1 cellular context compared by ENCODE assay signal in the genomic region with DNA sequence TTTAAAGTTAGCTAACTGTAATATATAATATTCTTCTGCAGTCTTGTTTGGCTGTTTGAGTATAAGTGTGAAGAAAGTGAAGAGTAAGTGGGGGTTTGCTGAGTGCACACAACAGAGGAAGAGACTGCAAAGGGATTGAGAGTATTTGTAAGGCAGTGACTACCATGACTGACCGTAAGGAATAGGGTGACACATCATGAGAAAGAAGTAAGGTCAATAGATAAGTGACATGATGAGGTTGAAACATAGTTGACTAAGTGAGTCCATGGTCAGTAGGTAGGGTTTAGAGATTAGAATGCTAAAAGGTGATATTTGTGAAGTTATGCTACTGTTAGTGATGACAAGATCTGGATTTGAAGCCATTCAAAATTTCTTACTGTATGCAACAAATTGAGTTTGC.
TF ChIP-seq lines count a peak whose summit lies in the region.

No MANE protein-coding gene starts in this region.

TF ChIP-seq in K562, 482 proteins besides CTCF, POLR2A, EP300 and RAD21:
- TF ChIP-seq, protein P1, sequence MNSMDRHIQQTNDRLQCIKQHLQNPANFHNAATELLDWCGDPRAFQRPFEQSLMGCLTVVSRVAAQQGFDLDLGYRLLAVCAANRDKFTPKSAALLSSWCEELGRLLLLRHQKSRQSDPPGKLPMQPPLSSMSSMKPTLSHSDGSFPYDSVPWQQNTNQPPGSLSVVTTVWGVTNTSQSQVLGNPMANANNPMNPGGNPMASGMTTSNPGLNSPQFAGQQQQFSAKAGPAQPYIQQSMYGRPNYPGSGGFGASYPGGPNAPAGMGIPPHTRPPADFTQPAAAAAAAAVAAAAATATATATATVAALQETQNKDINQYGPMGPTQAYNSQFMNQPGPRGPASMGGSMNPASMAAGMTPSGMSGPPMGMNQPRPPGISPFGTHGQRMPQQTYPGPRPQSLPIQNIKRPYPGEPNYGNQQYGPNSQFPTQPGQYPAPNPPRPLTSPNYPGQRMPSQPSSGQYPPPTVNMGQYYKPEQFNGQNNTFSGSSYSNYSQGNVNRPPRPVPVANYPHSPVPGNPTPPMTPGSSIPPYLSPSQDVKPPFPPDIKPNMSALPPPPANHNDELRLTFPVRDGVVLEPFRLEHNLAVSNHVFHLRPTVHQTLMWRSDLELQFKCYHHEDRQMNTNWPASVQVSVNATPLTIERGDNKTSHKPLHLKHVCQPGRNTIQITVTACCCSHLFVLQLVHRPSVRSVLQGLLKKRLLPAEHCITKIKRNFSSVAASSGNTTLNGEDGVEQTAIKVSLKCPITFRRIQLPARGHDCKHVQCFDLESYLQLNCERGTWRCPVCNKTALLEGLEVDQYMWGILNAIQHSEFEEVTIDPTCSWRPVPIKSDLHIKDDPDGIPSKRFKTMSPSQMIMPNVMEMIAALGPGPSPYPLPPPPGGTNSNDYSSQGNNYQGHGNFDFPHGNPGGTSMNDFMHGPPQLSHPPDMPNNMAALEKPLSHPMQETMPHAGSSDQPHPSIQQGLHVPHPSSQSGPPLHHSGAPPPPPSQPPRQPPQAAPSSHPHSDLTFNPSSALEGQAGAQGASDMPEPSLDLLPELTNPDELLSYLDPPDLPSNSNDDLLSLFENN (IDR thresholded peaks at IDR 0.05; ENCODE audit: low read depth in 2 of 2, low read length in 2 of 2): no peak
- TF ChIP-seq HNRNPL (IDR thresholded peaks at IDR 0.05; ENCODE audit: low read depth, low read length): no peak
- TF ChIP-seq ZNF717 (CRISPR knock-in tag; IDR thresholded peaks at IDR 0.05): no peak
- no peak for TF ChIP-seq ZNF212 (CRISPR knock-in tag; IDR thresholded peaks at IDR 0.05)
- TF ChIP-seq, protein P2, sequence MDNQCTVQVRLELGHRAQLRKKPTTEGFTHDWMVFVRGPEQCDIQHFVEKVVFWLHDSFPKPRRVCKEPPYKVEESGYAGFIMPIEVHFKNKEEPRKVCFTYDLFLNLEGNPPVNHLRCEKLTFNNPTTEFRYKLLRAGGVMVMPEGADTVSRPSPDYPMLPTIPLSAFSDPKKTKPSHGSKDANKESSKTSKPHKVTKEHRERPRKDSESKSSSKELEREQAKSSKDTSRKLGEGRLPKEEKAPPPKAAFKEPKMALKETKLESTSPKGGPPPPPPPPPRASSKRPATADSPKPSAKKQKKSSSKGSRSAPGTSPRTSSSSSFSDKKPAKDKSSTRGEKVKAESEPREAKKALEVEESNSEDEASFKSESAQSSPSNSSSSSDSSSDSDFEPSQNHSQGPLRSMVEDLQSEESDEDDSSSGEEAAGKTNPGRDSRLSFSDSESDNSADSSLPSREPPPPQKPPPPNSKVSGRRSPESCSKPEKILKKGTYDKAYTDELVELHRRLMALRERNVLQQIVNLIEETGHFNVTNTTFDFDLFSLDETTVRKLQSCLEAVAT (IDR thresholded peaks at IDR 0.05): no peak
- no peak for TF ChIP-seq TBP (optimal IDR thresholded peaks at IDR 0.05; ENCODE audit: low read depth, low read length)
- no peak for TF ChIP-seq ZNF431 (CRISPR knock-in tag; IDR thresholded peaks at IDR 0.05)
- TF ChIP-seq SRSF1 (IDR thresholded peaks at IDR 0.05; ENCODE audit: low read depth, low read length): no peak
- TF ChIP-seq SIRT6 (IDR thresholded peaks at IDR 0.05; ENCODE audit: low read depth, low read length): no peak
- no peak for TF ChIP-seq ZNF280A (IDR thresholded peaks at IDR 0.05; ENCODE audit: low read depth, partially characterized antibody)
TF ChIP-seq in K562: peak in this region for 0.
